12 cellular contexts compared by ENCODE assay signal in genomic region chr20:50628326-50628725, GRCh38.
DNase-seq lines count a peak whose midpoint lies in the region; TF ChIP-seq lines count a peak whose summit lies in the region.
"Had no signal": no experiment of that assay in that cellular context is flagged by ENCODE, and none has a peak within 500 bp of the region (broad histone marks: within the 10 kb centered on the region; RNA-seq: fewer than 3 reads in every experiment).

No MANE protein-coding gene starts in this region.

- H4K20me1 ChIP-seq in osteoblast (ENCODE audit: insufficient read depth, low read length), result no peaks in the 10 kb centered on the region

- H3K27ac ChIP-seq in RWPE1 (peak overlapping the region; percentile 1; the same call in 1 of the 2 replicates), osteoblast (ENCODE audit: low read depth, low read length) (no peak overlapping the region)
- H3K27ac ChIP-seq: esophagus squamous epithelium had no signal

- H3K4me3 ChIP-seq in osteoblast (ENCODE audit: insufficient read depth, low read length), result no peak overlapping the region
- H3K4me3 ChIP-seq: A549, esophagus squamous epithelium had no signal

- H3K36me3 ChIP-seq in osteoblast (ENCODE audit: insufficient read depth, low read length), result no peaks in the 10 kb centered on the region
- H3K36me3 ChIP-seq: esophagus squamous epithelium had no signal

- H2AFZ ChIP-seq in osteoblast (ENCODE audit: low read length), result no peak overlapping the region

- H3K9me3 ChIP-seq in osteoblast (ENCODE audit: low read depth, low read length), result no peaks in the 10 kb centered on the region
- H3K9me3 ChIP-seq: A549, esophagus squamous epithelium had no signal

- POLR2A ChIA-PET in RWPE1 (lab: Yijun Ruan, JAX; ENCODE audit: low non-redundant PET), result no interaction called here

- H3K4me1 ChIP-seq in osteoblast (ENCODE audit: insufficient read depth, low read length), result no peaks in the 10 kb centered on the region

- no peak overlapping the region for H3K4me2 ChIP-seq in osteoblast (ENCODE audit: insufficient read depth, low read length)
- H3K4me2 ChIP-seq: A549 had no signal

- TF ChIP-seq CTCF in RWPE1 (conservative IDR thresholded peaks at IDR 0.05; ENCODE audit: low read depth), result no peak
- TF ChIP-seq CTCF in osteoblast (IDR thresholded peaks at IDR 0.05; ENCODE audit: extremely low read depth, low read depth, low read length), result no peak

- H3K27me3 ChIP-seq in osteoblast (ENCODE audit: insufficient read depth, low read length), result peaks cover 6% of the 10 kb centered on the region
- H3K27me3 ChIP-seq: esophagus squamous epithelium had no signal

- DNase-seq in NCI-H187 (lab: John Stamatoyannopoulos, UW) (peak; percentile 6 to 36), NCI-H187 treated with DMSO at 0.1 percent for 48 hours (lab: John Stamatoyannopoulos, UW) (no peak), NCI-H146 (lab: John Stamatoyannopoulos, UW) (peak; percentile 74), RWPE1 (ENCODE audit: low spot score) (no peak), osteoblast (ENCODE audit: insufficient read length, low spot score, missing footprints) (peak; percentile 19), OCI-M1 (lab: John Stamatoyannopoulos, UW) (no peak), GDM1 (lab: John Stamatoyannopoulos, UW) (no peak)
- DNase-seq in stimulated activated naive CD4-positive, alpha-beta T cell treated with Interleukin-2 at 50 U/mL for 16 hours (lab: John Stamatoyannopoulos, UW), result no peak
- DNase-seq: activated CD4-positive, alpha-beta T cell treated with anti-CD3 and anti-CD28 coated beads, Interleukin-2, amount 10 ng/mL, durations not matched to agents 24 days and 14 days; esophagus squamous epithelium; NCI-H1105 had no signal

- CTCF ChIA-PET in RWPE1 (lab: Yijun Ruan, JAX), result interaction anchor here (0.5 to 1.3 kb wide), 5 partner anchors 9 to 441 kb away, joined by 3 to 9 read pairs (median 3); no protein-coding TSS in a partner anchor

- H3K79me2 ChIP-seq in osteoblast (ENCODE audit: insufficient read depth, low read length), result no peaks in the 10 kb centered on the region

Comparison
In these comparisons a context has a peak if more than half of its experiments do, and no peak if none do; other contexts are left out.
1. DNase-seq: peak in NCI-H187 (2 of 2), NCI-H146 (single experiment) and osteoblast (single experiment); none in NCI-H187 treated with DMSO at 0.1 percent for 48 hours (single experiment), RWPE1 (single experiment), OCI-M1 (single experiment), stimulated activated naive CD4-positive, alpha-beta T cell treated with Interleukin-2 at 50 U/mL for 16 hours (single experiment) and GDM1 (single experiment).